Comparison of ENCODE assay signal across 10 cellular contexts in genomic region chr1:22689505-22689904, GRCh38. TPM values are rescaled to one million over a fixed set of nuclear protein-coding genes. Genes with fewer than 3 reads are reported as not detected.
DNase-seq lines count a peak whose midpoint lies in the region; FAIRE-seq and TF ChIP-seq lines count a peak whose summit lies in the region.
"Had no signal": no experiment of that assay in that cellular context is flagged by ENCODE, and none has a peak within 500 bp of the region (broad histone marks: within the 10 kb centered on the region; RNA-seq: fewer than 3 reads in every experiment).

No MANE protein-coding gene starts in this region.

- H3K4me1 ChIP-seq in ascending aorta = no peaks in the 10 kb centered on the region

- FAIRE-seq in RCC 7860 (lab: Jason Lieb, UNC) = peak; percentile 98
- FAIRE-seq in GM12891 (lab: Jason Lieb, UNC) = no peak

- no peak for TF ChIP-seq POLR2A in GM12891 (IDR thresholded peaks at IDR 0.05; ENCODE audit: low read depth, low read length)

- no peak overlapping the region for H3K27ac ChIP-seq in ascending aorta

- H3K27me3 ChIP-seq in ascending aorta = no peaks in the 10 kb centered on the region

- H3K27me3 Mint-ChIP-seq in HFFc6 (ENCODE audit: insufficient read depth) = peaks cover 7% of the 10 kb centered on the region

- H3K27ac Mint-ChIP-seq in HFFc6 = peak overlapping the region; percentile 90

- peak overlapping the region; percentile 64 for H3K4me3 Mint-ChIP-seq in HFFc6

- peaks cover 62% of the 10 kb centered on the region for H3K4me1 Mint-ChIP-seq in HFFc6 (ENCODE audit: low read depth)

- intact Hi-C loops in ascending aorta (cut with DNase I) = no loop called here

- no peak overlapping the region for H3K4me3 ChIP-seq in fibroblast of villous mesenchyme (ENCODE audit: low read depth, low read length)
- H3K4me3 ChIP-seq in ascending aorta = no peak overlapping the region

- H3K9me3 ChIP-seq in ascending aorta = no peaks in the 10 kb centered on the region

- DNase-seq in A172 (ENCODE audit: low spot score) (peak; percentile 87), HFFc6 (peak; percentile 95), RCC 7860 (ENCODE audit: low spot score) (peak; percentile 99), fibroblast of villous mesenchyme (ENCODE audit: low read depth) (peak; percentile 87), GM12891 (ENCODE audit: insufficient read length, low spot score) (no peak), ascending aorta (ENCODE audit: low spot score in 2 of 2) (no peak), putamen (ENCODE audit: low spot score) (no peak)
- no peak for DNase-seq in stimulated activated naive CD4-positive, alpha-beta T cell (lab: John Stamatoyannopoulos, UW)
- DNase-seq: effector CD8-positive, alpha-beta T cell had no signal

- H3K9me3 Mint-ChIP-seq in HFFc6 = no peaks in the 10 kb centered on the region

- H3K36me3 ChIP-seq in ascending aorta = no peaks in the 10 kb centered on the region

- no peak for TF ChIP-seq CTCF in HFFc6 (IDR thresholded peaks at IDR 0.05)
- TF ChIP-seq CTCF in fibroblast of villous mesenchyme (IDR thresholded peaks at IDR 0.05; ENCODE audit: insufficient read depth, low read depth, low read length) = no peak
- TF ChIP-seq CTCF in ascending aorta (IDR thresholded peaks at IDR 0.05) = no peak

- no peaks in the 10 kb centered on the region for H3K36me3 Mint-ChIP-seq in HFFc6 (ENCODE audit: low read depth)

TF ChIP-seq in GM12891, 5 proteins besides CTCF, POLR2A, EP300 and RAD21:
- TF ChIP-seq TAF1 (IDR thresholded peaks at IDR 0.05; ENCODE audit: low read depth, low read length) (no peak), POLR2AphosphoS5 (IDR thresholded peaks at IDR 0.05; ENCODE audit: low read depth, low read length) (no peak), PAX5 (IDR thresholded peaks at IDR 0.05; ENCODE audit: insufficient read depth, low read length, severe bottlenecking) (no peak), SPI1 (IDR thresholded peaks at IDR 0.05; ENCODE audit: low read depth, low read length) (no peak), POU2F2 (IDR thresholded peaks at IDR 0.05; ENCODE audit: low read depth, low read length) (no peak)

RNA-seq across cellular contexts. Expression of gene EPHB2, which starts 21.1 kb away (rescaled TPM):
- total RNA-seq in A172 (2014; rRNA removed; shearing (Covaris generic)) = 29.6 and 39.3 TPM in 2 replicates
- 10 to 100 TPM; 13.1 to 36.4 (median 30.9) TPM for total RNA-seq in HFFc6 (2021; fragmentation: NEBNext Ultra II Directional; extraction: Animal tissue kit (Norgen Biotek cat#: 25700))
- 4.3 and 9.7 TPM in 2 replicates for total RNA-seq in fibroblast of villous mesenchyme
- polyA plus RNA-seq in GM12891 (2012; ENCODE audit: low read depth, missing spikeins) = not detected
- total RNA-seq in ascending aorta = 3.2 TPM

RNA-seq across cellular contexts. Expression of gene C1QB, which starts 36.5 kb away (rescaled TPM):
- not detected in 2 replicates for total RNA-seq in A172 (2014; rRNA removed; shearing (Covaris generic))
- not detected for total RNA-seq in HFFc6 (2021; fragmentation: NEBNext Ultra II Directional; extraction: Animal tissue kit (Norgen Biotek cat#: 25700))
- total RNA-seq in fibroblast of villous mesenchyme (not detected in 2 replicates), ascending aorta (454 TPM)
- not detected for polyA plus RNA-seq in GM12891 (2012; ENCODE audit: low read depth, missing spikeins)
- total RNA-seq: SK-MEL-5 had no signal

RNA-seq across cellular contexts. Expression of gene C1QC, which starts 46.1 kb away (rescaled TPM):
- total RNA-seq in A172 (2014; rRNA removed; shearing (Covaris generic)) = not detected in 2 replicates
- not detected for total RNA-seq in HFFc6 (2021; fragmentation: NEBNext Ultra II Directional; extraction: Animal tissue kit (Norgen Biotek cat#: 25700))
- total RNA-seq in fibroblast of villous mesenchyme (not detected in 2 replicates), ascending aorta (350 TPM)
- polyA plus RNA-seq in GM12891 (2012; ENCODE audit: low read depth, missing spikeins) = not detected
- total RNA-seq: SK-MEL-5 had no signal

RNA-seq across cellular contexts. Expression of gene C1QA, which starts 53.1 kb away (rescaled TPM):
- total RNA-seq in A172 (2014; rRNA removed; shearing (Covaris generic)) = not detected in 2 replicates
- total RNA-seq in HFFc6 (2021; fragmentation: NEBNext Ultra II Directional; extraction: Animal tissue kit (Norgen Biotek cat#: 25700)) = not detected
- not detected in 2 replicates for total RNA-seq in fibroblast of villous mesenchyme
- polyA plus RNA-seq in GM12891 (2012; ENCODE audit: low read depth, missing spikeins) = not detected
- 202 TPM for total RNA-seq in ascending aorta
- total RNA-seq: SK-MEL-5 had no signal

Comparison
In these comparisons a context has a peak if more than half of its experiments do, and no peak if none do; other contexts are left out.
1. DNase-seq: peak in A172 (single experiment), HFFc6 (single experiment), RCC 7860 (single experiment) and fibroblast of villous mesenchyme (single experiment); none in GM12891 (single experiment), ascending aorta (0 of 2), stimulated activated naive CD4-positive, alpha-beta T cell (0 of 6) and putamen (single experiment).
2. RNA of gene C1QB, which starts 36.5 kb away (total RNA-seq): 454 TPM in ascending aorta (single experiment); not detected in A172, not detected in HFFc6 and not detected in fibroblast of villous mesenchyme; every median in the first group is over 100 times any median in the second.
3. RNA of gene C1QC, which starts 46.1 kb away (total RNA-seq): 350 TPM in ascending aorta (single experiment); not detected in A172, not detected in HFFc6 and not detected in fibroblast of villous mesenchyme; every median in the first group is over 100 times any median in the second.